In genomic region chr6:149966319-149966718, GRCh38 we compare ENCODE assay signal across 15 cellular contexts. TPM values are rescaled to one million over a fixed set of nuclear protein-coding genes. Genes with fewer than 3 reads are reported as not detected.
"Had no signal": no experiment of that assay in that cellular context is flagged by ENCODE, and none has a peak within 500 bp of the region (broad histone marks: within the 10 kb centered on the region; RNA-seq: fewer than 3 reads in every experiment).

No MANE protein-coding gene starts in this region.

RNA-seq across cellular contexts. Expression of gene ULBP1, which starts 2.6 kb away (rescaled TPM):
- total RNA-seq: skeletal muscle tissue, transverse colon, uterus had no signal

RNA-seq across cellular contexts. Expression of gene ULBP2, which starts 24.5 kb away (rescaled TPM):
- total RNA-seq: skeletal muscle tissue, transverse colon had no signal

RNA-seq across cellular contexts. Expression of gene RAET1G, which starts 43.4 kb away (rescaled TPM):
- total RNA-seq: activated naive CD8-positive, alpha-beta T cell treated with anti-CD3 and anti-CD28 coated beads for 36 hours; mononuclear cell; right lobe of liver; skeletal muscle tissue; testis; transverse colon had no signal

RNA-seq across cellular contexts. Expression of gene RAET1L, which starts 59.0 kb away (rescaled TPM):
- total RNA-seq: activated naive CD8-positive, alpha-beta T cell treated with anti-CD3 and anti-CD28 coated beads for 36 hours; adrenal gland; aorta; glomerular endothelial cell; heart right ventricle; left ventricle myocardium inferior; lung; osteoblast; right lobe of liver; skeletal muscle tissue; transverse colon; uterus had no signal
- polyA plus RNA-seq: adrenal gland, aorta, SK-N-SH had no signal
